11 cellular contexts compared by ENCODE assay signal in genomic region chr6:87274660-87275273, GRCh38. TPM values are rescaled to one million over a fixed set of nuclear protein-coding genes. Genes with fewer than 3 reads are reported as not detected.
A peak's percentile ranks its signal among the peaks of the same experiment; 100 is the strongest.
DNase-seq lines count a peak whose midpoint lies in the region; ATAC-seq, FAIRE-seq and TF ChIP-seq lines count a peak whose summit lies in the region.
"Had no signal": no experiment of that assay in that cellular context is flagged by ENCODE, and none has a peak within 500 bp of the region (broad histone marks: within the 10 kb centered on the region; RNA-seq: fewer than 3 reads in every experiment).

No MANE protein-coding gene starts in this region.

- H3K4me3 ChIP-seq in HEK293 (ENCODE audit: low read depth, low read length) = no peak overlapping the region
- H3K4me3 ChIP-seq in keratinocyte (ENCODE audit: control insufficient read depth in 2 of 3, extremely low read depth in 1 of 3, insufficient read depth in 2 of 3, low read depth in 1 of 3, low read length in 3 of 3) = no peak overlapping the region
- H3K4me3 ChIP-seq: smooth muscle cell had no signal

- H2AFZ ChIP-seq in keratinocyte (ENCODE audit: control insufficient read depth, low read length) = no peak overlapping the region

- ATAC-seq in activated CD4-positive, CD25-positive, alpha-beta regulatory T cell treated with anti-CD3 and anti-CD28 coated beads, Interleukin-2, amount 50 U/mL, for 24 hours = no peak
- no peak for ATAC-seq in GM19351 (IDR thresholded peaks at IDR 0.05; ENCODE audit: unreplicated experiment)
- ATAC-seq: activated T-helper 17 cell treated with anti-CD3 and anti-CD28 coated beads, Interleukin-2, amount 50 U/mL, for 72 hours had no signal

- H3K4me1 ChIP-seq in HEK293 (ENCODE audit: control insufficient read depth, insufficient read depth, low read length) (no peaks in the 10 kb centered on the region), keratinocyte (ENCODE audit: control insufficient read depth, extremely low read depth, insufficient read depth, low read length) (no peaks in the 10 kb centered on the region)

- FAIRE-seq in keratinocyte (lab: Jason Lieb, UNC) = peak; percentile 36

- CTCF ChIA-PET in HEK293 (lab: Yijun Ruan, JAX) = no interaction called here

- DNase-seq in AG09319 (ENCODE audit: extremely low read depth, low read depth) (peak; percentile 5), brain pericyte (ENCODE audit: low read depth, low spot score) (peak; percentile 13), keratinocyte (ENCODE audit: low read depth, low spot score) (no peak), HUDEP-2 (lab: John Stamatoyannopoulos, UW; ENCODE audit: unreplicated experiment in 76 of 76) (no peak), NCI-H1092 (lab: John Stamatoyannopoulos, UW) (no peak)
- DNase-seq: NCI-H2171 treated with DMSO at 0.1 percent for 48 hours had no signal

- no peak overlapping the region for H3K9ac ChIP-seq in keratinocyte (ENCODE audit: control insufficient read depth, extremely low read depth, insufficient read depth, low read length)

- no peak overlapping the region for H3K4me2 ChIP-seq in keratinocyte (ENCODE audit: control insufficient read depth, extremely low read depth, insufficient read depth, low read depth, low read length)
- H3K4me2 ChIP-seq: smooth muscle cell had no signal

- no peaks in the 10 kb centered on the region for H4K20me1 ChIP-seq in keratinocyte (ENCODE audit: control insufficient read depth, extremely low read depth, insufficient read depth, low read length)

- no peaks in the 10 kb centered on the region for H3K9me1 ChIP-seq in keratinocyte (ENCODE audit: control insufficient read depth, extremely low read depth, insufficient read depth, low read length)

- no peaks in the 10 kb centered on the region for H3K36me3 ChIP-seq in HEK293 (ENCODE audit: control insufficient read depth in 2 of 2, insufficient read depth in 1 of 2, low read length in 2 of 2)
- no peaks in the 10 kb centered on the region for H3K36me3 ChIP-seq in keratinocyte (ENCODE audit: control insufficient read depth in 2 of 2, extremely low read depth in 1 of 2, insufficient read depth in 2 of 2, low read length in 2 of 2)

- POLR2A ChIA-PET in HEK293 (lab: Yijun Ruan, JAX) = no interaction called here

- TF ChIP-seq CTCF in AG09319 (IDR thresholded peaks at IDR 0.05; ENCODE audit: low read depth, low read length) = no peak
- no peak for TF ChIP-seq CTCF in HEK293 (tag by site-specific recombination; IDR thresholded peaks at IDR 0.05)
- no peak for TF ChIP-seq CTCF in keratinocyte (optimal IDR thresholded peaks at IDR 0.05 in 1 of 3, IDR thresholded peaks at IDR 0.05 in 1 of 3, conservative IDR thresholded peaks at IDR 0.05 in 1 of 3; ENCODE audit: extremely low read depth in 1 of 3, insufficient read depth in 2 of 3, low read length in 3 of 3)

- H3K27ac ChIP-seq in HEK293 (ENCODE audit: extremely low read depth, low read depth, low read length) (no peak overlapping the region), keratinocyte (ENCODE audit: control insufficient read depth, insufficient read depth, low read length) (no peak overlapping the region)

- no peaks in the 10 kb centered on the region for H3K79me2 ChIP-seq in keratinocyte (ENCODE audit: control insufficient read depth, insufficient read depth, low read length)

- no peaks in the 10 kb centered on the region for H3K9me3 ChIP-seq in HEK293 (ENCODE audit: control insufficient read depth, insufficient read depth, low read depth, low read length)
- no peaks in the 10 kb centered on the region for H3K9me3 ChIP-seq in keratinocyte (ENCODE audit: control insufficient read depth, low read depth, low read length)

- H3K27me3 ChIP-seq in keratinocyte (ENCODE audit: control insufficient read depth, extremely low read depth, insufficient read depth, low read length) = no peaks in the 10 kb centered on the region

- dilution Hi-C loops in keratinocyte (cut with MboI; ENCODE audit: extremely low pct_ligation_motif_present, low sequenced_read_pairs) = no loop called here

TF ChIP-seq in HEK293, 187 proteins besides CTCF, POLR2A, EP300 and RAD21:
- TF ChIP-seq AEBP2 (tag by site-specific recombination; IDR thresholded peaks at IDR 0.05; ENCODE audit: borderline replicate concordance) (no peak), ZNF18 (tag by site-specific recombination; IDR thresholded peaks at IDR 0.05) (0 out of 2 replicates have a peak, but pooled peaks have one; percentile 30)

RNA-seq across cellular contexts. Expression of gene SMIM8, which starts 47.6 kb away (rescaled TPM):
- polyA plus RNA-seq in keratinocyte = 2.1 to 7.6 TPM (median 4.5 TPM) in 3 replicates
- 4.1 TPM for polyA plus RNA-seq in keratinocyte (2011; ENCODE audit: low read depth)
- 2.6 and 5.5 TPM in 2 replicates for polyA plus RNA-seq in keratinocyte (2011; cell fraction: cytosol; rRNA removed)
- 6.8 and 7.6 TPM in 2 replicates for polyA plus RNA-seq in keratinocyte (2011; cell fraction: nucleus; rRNA removed)
- polyA plus RNA-seq in keratinocyte (2012; ENCODE audit: low replicate concordance) = 3.2 and 5.4 TPM in 2 replicates
- 3.5 to 5.9 TPM in 2 of 3 replicates, not detected in the other for polyA minus RNA-seq in keratinocyte
- polyA minus RNA-seq in keratinocyte (2011; cell fraction: cytosol; rRNA and poly(A)+ RNA removed) = not detected
- 3.3 and 10.5 TPM in 2 replicates for polyA minus RNA-seq in keratinocyte (2011; cell fraction: nucleus; rRNA and poly(A)+ RNA removed)

RNA-seq across cellular contexts. Expression of gene GJB7, which starts 54.3 kb away (rescaled TPM):
- polyA plus RNA-seq in keratinocyte = not detected in 3 replicates
- polyA plus RNA-seq in keratinocyte (2011; ENCODE audit: low read depth) = not detected
- polyA plus RNA-seq in keratinocyte (2011; cell fraction: cytosol; rRNA removed) = not detected in 2 replicates
- not detected in 2 replicates for polyA plus RNA-seq in keratinocyte (2011; cell fraction: nucleus; rRNA removed)
- 0.71 TPM in 1 of 2 replicates, not detected in the other for polyA plus RNA-seq in keratinocyte (2012; ENCODE audit: low replicate concordance)
- not detected in 3 replicates for polyA minus RNA-seq in keratinocyte
- polyA minus RNA-seq in keratinocyte (2011; cell fraction: cytosol; rRNA and poly(A)+ RNA removed) = not detected
- not detected in 2 replicates for polyA minus RNA-seq in keratinocyte (2011; cell fraction: nucleus; rRNA and poly(A)+ RNA removed)

Comparison
In these comparisons a context has a peak if more than half of its experiments do, and no peak if none do; other contexts are left out.
1. DNase-seq: peak in AG09319 (single experiment) and brain pericyte (single experiment); none in keratinocyte (single experiment), HUDEP-2 (0 of 76) and NCI-H1092 (single experiment).